8 cellular contexts compared by ENCODE assay signal in the genomic region with DNA sequence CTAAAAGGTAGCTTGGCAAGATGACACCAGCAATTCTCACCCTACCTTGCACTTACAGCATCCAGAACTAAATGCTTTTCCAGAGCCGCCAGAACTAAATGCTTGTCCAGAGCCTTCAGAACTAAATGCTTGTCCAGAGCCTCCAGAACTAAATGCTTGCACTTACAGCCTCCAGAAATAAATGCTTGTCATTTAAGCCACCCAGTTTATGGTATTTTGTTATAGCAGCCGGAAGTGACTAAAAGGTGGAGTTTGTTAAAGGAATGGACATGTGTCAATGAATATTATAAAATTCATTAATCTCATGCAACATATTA.
DNase-seq lines count a peak whose midpoint lies in the region; ATAC-seq, FAIRE-seq and TF ChIP-seq lines count a peak whose summit lies in the region.
"Had no signal": no experiment of that assay in that cellular context is flagged by ENCODE, and none has a peak within 500 bp of the region (broad histone marks: within the 10 kb centered on the region; RNA-seq: fewer than 3 reads in every experiment).

No MANE protein-coding gene starts in this region.

- TF ChIP-seq CTCF in GM12864 (IDR thresholded peaks at IDR 0.05; ENCODE audit: low read depth, low read length, missing control alignments) (no peak), PC-9 (conservative IDR thresholded peaks at IDR 0.05) (no peak), epithelial cell of proximal tubule (conservative IDR thresholded peaks at IDR 0.05; ENCODE audit: low read depth, low read length) (no peak), GM20000 (IDR thresholded peaks at IDR 0.05; ENCODE audit: extremely low read depth, missing control alignments) (no peak)

- intact Hi-C loops in PC-9 (cut with micrococcal nuclease; ENCODE audit: unreplicated experiment) = loop anchor here (5.0 to 10.0 kb wide), 2 partner anchors 72 to 164 kb away; a partner anchor contains a TSS

- FAIRE-seq in H54 (lab: Jason Lieb, UNC) = no peak

- POLR2A ChIA-PET in PC-9 (lab: Charles Lee; ENCODE audit: unreplicated experiment) = no interaction called here

- CTCF ChIA-PET in PC-9 (lab: Charles Lee) = no interaction called here

- BruUV-seq in PC-9 (replicated peaks; lab: Mats Ljungman, UMichigan) = no TSS peak

- H2AFZ ChIP-seq in PC-9 = peak overlapping the region; percentile 84; the same call in 1 of the 2 replicates

- H3K36me3 ChIP-seq in PC-9 (ENCODE audit: low read depth) (no peaks in the 10 kb centered on the region), rectal smooth muscle tissue (ENCODE audit: control insufficient read depth, insufficient read depth, low read length) (no peaks in the 10 kb centered on the region)

- H3K4me2 ChIP-seq in PC-9 = peak overlapping the region; percentile 98

- H3K9me3 ChIP-seq in PC-9 (ENCODE audit: insufficient read depth, low read depth) = no peaks in the 10 kb centered on the region

- H3K27ac ChIP-seq in PC-9 (no peak overlapping the region), rectal smooth muscle tissue (ENCODE audit: low read depth, low read length) (no peak overlapping the region)

- no peak for TF ChIP-seq POLR2A in H54 (IDR thresholded peaks at IDR 0.05; ENCODE audit: low read depth, low read length)

- no peak for ATAC-seq in HG03095 (IDR thresholded peaks at IDR 0.05; ENCODE audit: unreplicated experiment)

- H4K20me1 ChIP-seq in PC-9 (ENCODE audit: insufficient read depth) = no peaks in the 10 kb centered on the region

- H3K9ac ChIP-seq in rectal smooth muscle tissue (ENCODE audit: low read length) = no peak overlapping the region

- DNase-seq in GM12864 (ENCODE audit: low read depth) = no peak
- DNase-seq in PC-9 = no peak
- no peak for DNase-seq in epithelial cell of proximal tubule (ENCODE audit: low read depth)
- no peak for DNase-seq in H54 (ENCODE audit: insufficient read length, low spot score)
- no peak for DNase-seq in GM20000 (ENCODE audit: low spot score)
- DNase-seq: activated CD4-positive, alpha-beta T cell treated with anti-CD3 and anti-CD28 coated beads, Interleukin-2, amount 50 U/mL, for 4 hours had no signal

- H3K9me2 ChIP-seq in PC-9 (ENCODE audit: insufficient read depth) = no peaks in the 10 kb centered on the region

- H3F3A ChIP-seq in PC-9 (ENCODE audit: insufficient read depth, low read depth) = peaks cover 23% of the 10 kb centered on the region; the same call in 1 of the 2 replicates

- no peaks in the 10 kb centered on the region for H3K79me2 ChIP-seq in PC-9 (ENCODE audit: low read depth)

- H3K4me1 ChIP-seq in PC-9 (replicated peaks; ENCODE audit: insufficient read depth) (peaks cover 17% of the 10 kb centered on the region), rectal smooth muscle tissue (ENCODE audit: control insufficient read depth, insufficient read depth, low read length) (no peaks in the 10 kb centered on the region)

- H3K4me3 ChIP-seq in GM12864 (ENCODE audit: low read depth, low read length) = peak overlapping the region; percentile 44; the same call in 1 of the 2 replicates
- H3K4me3 ChIP-seq in PC-9 = peak overlapping the region; percentile 88
- H3K4me3 ChIP-seq in epithelial cell of proximal tubule (ENCODE audit: low read depth, low read length) = peak overlapping the region; percentile 58
- H3K4me3 ChIP-seq in rectal smooth muscle tissue (ENCODE audit: low read length) = peak overlapping the region; percentile 31

- H3K27me3 ChIP-seq in PC-9 (ENCODE audit: insufficient read depth, low read depth) (no peaks in the 10 kb centered on the region), rectal smooth muscle tissue (ENCODE audit: control insufficient read depth, insufficient read depth, low read length) (peaks cover 10% of the 10 kb centered on the region)

Comparison
In these comparisons a context has a peak if more than half of its experiments do, and no peak if none do; other contexts are left out.
1. H3K4me3 ChIP-seq: peak in every context shown above with its lines; median percentile 88 in PC-9; 58 in epithelial cell of proximal tubule; 44 in GM12864; 31 in rectal smooth muscle tissue.